Comparison of ENCODE assay signal across 28 cellular contexts in the genomic region with DNA sequence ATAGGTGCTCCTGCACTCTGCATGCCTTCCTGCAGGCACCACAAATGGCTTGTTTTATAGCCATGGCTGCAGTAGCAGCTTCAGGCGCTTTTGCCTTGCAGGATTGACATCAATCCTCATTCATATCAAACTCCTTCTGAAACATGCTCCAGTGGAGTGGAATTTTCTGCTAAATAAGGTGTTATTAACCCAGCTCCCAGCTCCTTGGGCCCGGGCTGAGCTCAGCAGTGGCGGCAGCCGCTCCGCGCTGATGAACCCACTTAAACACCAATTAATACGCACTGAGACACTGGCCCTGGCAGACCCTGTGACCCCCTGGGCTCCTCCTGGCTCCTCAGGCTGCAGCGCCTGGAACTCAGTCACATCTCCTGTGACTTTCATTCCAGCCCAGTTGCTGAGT.
"Had no signal": no experiment of that assay in that cellular context is flagged by ENCODE, and none has a peak within 500 bp of the region (broad histone marks: within the 10 kb centered on the region; RNA-seq: fewer than 3 reads in every experiment).

No MANE protein-coding gene starts in this region.

- H3K36me3 ChIP-seq: gastrocnemius medialis, left lung, lower lobe of right lung, neutrophil, ovary, stomach, thyroid gland, upper lobe of left lung had no signal

- H3K27ac Mint-ChIP-seq: activated CD4-positive, alpha-beta T cell treated with anti-CD3 and anti-CD28 coated beads for 36 hours; activated CD8-positive, alpha-beta memory T cell treated with anti-CD3 and anti-CD28 coated beads, Interleukin-2, amount 10 ng/mL, durations not matched to agents 7 days and 5 days; activated CD8-positive, alpha-beta T cell treated with anti-CD3 and anti-CD28 coated beads, Interleukin-2, amount 10 ng/mL, durations not matched to agents 7 days and 5 days; activated naive CD4-positive, alpha-beta T cell treated with anti-CD3 and anti-CD28 coated beads, Interleukin-2, amount 50 U/mL, for 72 hours; activated T-helper 2 cell treated with anti-CD3 and anti-CD28 coated beads, Interferon-gamma antibody, Interleukin-2, Interleukin-4, amounts not matched to agents 10 μg/mL and 5 μg/mL and 100 μg/mL, durations not matched to agents 14 hours and 24 hours and 36 hours; nephron; progenitor cell of endocrine pancreas; stimulated activated memory B cell treated with anti-CD40 and anti-IgM and Interleukin-4, amounts not matched to agents 10 μg/mL and 1 μg/mL and 100 μg/mL, for 72 hours had no signal

- H3K9me3 Mint-ChIP-seq: activated T-helper 2 cell treated with anti-CD3 and anti-CD28 coated beads, Interferon-gamma antibody, Interleukin-2, Interleukin-4, amounts not matched to agents 10 μg/mL and 5 μg/mL and 100 μg/mL, durations not matched to agents 14 hours and 24 hours and 36 hours; central memory CD8-positive, alpha-beta T cell had no signal

- H3K27me3 ChIP-seq: gastrocnemius medialis, ovary, thyroid gland, upper lobe of left lung had no signal

- ATAC-seq: activated CD4-positive, alpha-beta T cell treated with anti-CD3 and anti-CD28 coated beads for 36 hours; activated CD8-positive, alpha-beta memory T cell treated with anti-CD3 and anti-CD28 coated beads, Interleukin-2, amount 10 ng/mL, durations not matched to agents 7 days and 5 days; activated CD8-positive, alpha-beta T cell treated with anti-CD3 and anti-CD28 coated beads, Interleukin-2, amount 10 ng/mL, durations not matched to agents 7 days and 5 days; activated naive CD4-positive, alpha-beta T cell treated with anti-CD3 and anti-CD28 coated beads, Interleukin-2, amount 50 U/mL, for 72 hours; gastrocnemius medialis; left lung; lower lobe of right lung; mucosa of descending colon; stimulated activated memory B cell treated with anti-CD40 and anti-IgM and Interleukin-4, amounts not matched to agents 10 μg/mL and 1 μg/mL and 100 μg/mL, for 72 hours had no signal

- H3K27ac ChIP-seq: gastrocnemius medialis, left lung, lower lobe of right lung, neutrophil, ovary, stomach, thyroid gland, upper lobe of left lung had no signal

- H3K4me3 ChIP-seq: gastrocnemius medialis, left lung, lower lobe of right lung, mucosa of descending colon, ovary, smooth muscle cell, stomach, thyroid gland, upper lobe of left lung had no signal

- H3K9me3 ChIP-seq: gastrocnemius medialis, left lung, lower lobe of right lung, mucosa of descending colon, neutrophil, ovary, thyroid gland had no signal

- DNase-seq: activated CD4-positive, alpha-beta T cell treated with anti-CD3 and anti-CD28 coated beads for 36 hours; activated CD4-positive, CD25-positive, alpha-beta regulatory T cell; activated CD8-positive, alpha-beta memory T cell treated with anti-CD3 and anti-CD28 coated beads, Interleukin-2, amount 10 ng/mL, durations not matched to agents 7 days and 5 days; activated CD8-positive, alpha-beta T cell treated with anti-CD3 and anti-CD28 coated beads, Interleukin-2, amount 10 ng/mL, durations not matched to agents 7 days and 5 days; activated T-cell treated with anti-CD3 and anti-CD28 coated beads, Interleukin-2, amount 50 U/mL, for 48 hours; dermis blood vessel endothelial cell; effector memory CD4-positive, alpha-beta T cell; gastrocnemius medialis; glutamatergic neuron; left lung; lower lobe of right lung; mesendoderm; mucosa of descending colon; ovary; stimulated activated CD4-positive, alpha-beta T cell treated with anti-CD3 and anti-CD28 coated beads, Interleukin-1b, Interleukin-23, amount 100 ng/mL, for 48 hours; stimulated activated CD4-positive, alpha-beta T cell treated with anti-CD3 and anti-CD28 coated beads, Interleukin-4, amount 100 ng/mL, for 4 hours; stimulated activated CD8-positive, alpha-beta memory T cell treated with anti-CD3 and anti-CD28 coated beads, Interleukin-4, amount 100 ng/mL, for 48 hours; stomach; thyroid gland had no signal

- H3K4me3 Mint-ChIP-seq: activated CD4-positive, alpha-beta T cell treated with anti-CD3 and anti-CD28 coated beads for 36 hours; activated CD8-positive, alpha-beta memory T cell treated with anti-CD3 and anti-CD28 coated beads, Interleukin-2, amount 10 ng/mL, durations not matched to agents 7 days and 5 days; activated CD8-positive, alpha-beta T cell treated with anti-CD3 and anti-CD28 coated beads, Interleukin-2, amount 10 ng/mL, durations not matched to agents 7 days and 5 days; central memory CD8-positive, alpha-beta T cell; nephron; stimulated activated memory B cell treated with anti-CD40 and anti-IgM and Interleukin-4, amounts not matched to agents 10 μg/mL and 1 μg/mL and 100 μg/mL, for 72 hours had no signal

- H3K4me1 ChIP-seq: gastrocnemius medialis, left lung, lower lobe of right lung, stomach, thyroid gland, upper lobe of left lung had no signal

- H3K36me3 Mint-ChIP-seq: activated CD8-positive, alpha-beta memory T cell treated with anti-CD3 and anti-CD28 coated beads, Interleukin-2, amount 10 ng/mL, durations not matched to agents 7 days and 5 days; activated naive CD4-positive, alpha-beta T cell treated with anti-CD3 and anti-CD28 coated beads, Interleukin-2, amount 50 U/mL, for 72 hours had no signal

- H3K4me1 Mint-ChIP-seq: activated CD4-positive, alpha-beta T cell treated with anti-CD3 and anti-CD28 coated beads for 36 hours; activated CD8-positive, alpha-beta memory T cell treated with anti-CD3 and anti-CD28 coated beads, Interleukin-2, amount 10 ng/mL, durations not matched to agents 7 days and 5 days; central memory CD8-positive, alpha-beta T cell; nephron; stimulated activated memory B cell treated with anti-CD40 and anti-IgM and Interleukin-4, amounts not matched to agents 10 μg/mL and 1 μg/mL and 100 μg/mL, for 72 hours had no signal
